ENCODE assay signal across 24 cellular contexts in genomic region chr1:93143136-93143535, GRCh38. TPM values are rescaled to one million over a fixed set of nuclear protein-coding genes. Genes with fewer than 3 reads are reported as not detected.
DNase-seq lines count a peak whose midpoint lies in the region; ATAC-seq lines count a peak whose summit lies in the region.
"Had no signal": no experiment of that assay in that cellular context is flagged by ENCODE, and none has a peak within 500 bp of the region (broad histone marks: within the 10 kb centered on the region; RNA-seq: fewer than 3 reads in every experiment).

No MANE protein-coding gene starts in this region.

- no peaks in the 10 kb centered on the region for H3K9me3 Mint-ChIP-seq in stimulated activated naive CD8-positive, alpha-beta T cell treated with anti-CD3 and anti-CD28 coated beads, Interleukin-15, Interleukin-2, amounts not matched to agents 100 ng/mL and 50 ng/mL, for 24 hours
- H3K9me3 Mint-ChIP-seq in activated T-helper 17 cell treated with anti-CD3 and anti-CD28 coated beads, Interleukin-2, amount 50 U/mL, for 72 hours, result no peaks in the 10 kb centered on the region
- no peaks in the 10 kb centered on the region for H3K9me3 Mint-ChIP-seq in stimulated activated effector memory CD8-positive, alpha-beta T cell treated with anti-CD3 and anti-CD28 coated beads, Interleukin-12 subunit alpha, Interleukin-12 subunit beta, amount 100 ng/mL, for 72 hours
- H3K9me3 Mint-ChIP-seq: activated B cell treated with CpG ODN at 0.5 μM for 24 hours; activated CD4-positive, alpha-beta memory T cell treated with anti-CD3 and anti-CD28 coated beads for 36 hours; activated naive CD4-positive, alpha-beta T cell treated with anti-CD3 and anti-CD28 coated beads for 36 hours; naive thymus-derived CD8-positive, alpha-beta T cell; stimulated activated naive B cell treated with anti-CD40 and anti-IgM and Interleukin-4, amounts not matched to agents 10 μg/mL and 1 μg/mL and 100 μg/mL, for 72 hours had no signal

- no peak overlapping the region for H3K4me3 Mint-ChIP-seq in stimulated activated naive CD8-positive, alpha-beta T cell treated with anti-CD3 and anti-CD28 coated beads, Interleukin-15, Interleukin-2, amounts not matched to agents 100 ng/mL and 50 ng/mL, for 24 hours
- H3K4me3 Mint-ChIP-seq in activated T-helper 17 cell treated with anti-CD3 and anti-CD28 coated beads, Interleukin-2, amount 50 U/mL, for 72 hours, result no peak overlapping the region
- no peak overlapping the region for H3K4me3 Mint-ChIP-seq in stimulated activated effector memory CD8-positive, alpha-beta T cell treated with anti-CD3 and anti-CD28 coated beads, Interleukin-12 subunit alpha, Interleukin-12 subunit beta, amount 100 ng/mL, for 72 hours
- H3K4me3 Mint-ChIP-seq: activated B cell treated with CpG ODN at 0.5 μM for 24 hours; activated CD4-positive, alpha-beta memory T cell treated with anti-CD3 and anti-CD28 coated beads for 36 hours; activated naive CD4-positive, alpha-beta T cell treated with anti-CD3 and anti-CD28 coated beads for 36 hours; naive thymus-derived CD8-positive, alpha-beta T cell; stimulated activated naive B cell treated with anti-CD40 and anti-IgM and Interleukin-4, amounts not matched to agents 10 μg/mL and 1 μg/mL and 100 μg/mL, for 72 hours had no signal

- peak overlapping the region; percentile 5 for H3K27ac Mint-ChIP-seq in stimulated activated naive CD8-positive, alpha-beta T cell treated with anti-CD3 and anti-CD28 coated beads, Interleukin-15, Interleukin-2, amounts not matched to agents 100 ng/mL and 50 ng/mL, for 24 hours
- peak overlapping the region; percentile 22 for H3K27ac Mint-ChIP-seq in activated T-helper 17 cell treated with anti-CD3 and anti-CD28 coated beads, Interleukin-2, amount 50 U/mL, for 72 hours
- peak overlapping the region; percentile 30 for H3K27ac Mint-ChIP-seq in stimulated activated effector memory CD8-positive, alpha-beta T cell treated with anti-CD3 and anti-CD28 coated beads, Interleukin-12 subunit alpha, Interleukin-12 subunit beta, amount 100 ng/mL, for 72 hours
- H3K27ac Mint-ChIP-seq: activated B cell treated with CpG ODN at 0.5 μM for 24 hours; activated CD4-positive, alpha-beta memory T cell treated with anti-CD3 and anti-CD28 coated beads for 36 hours; activated naive CD4-positive, alpha-beta T cell treated with anti-CD3 and anti-CD28 coated beads for 36 hours; stimulated activated naive B cell treated with anti-CD40 and anti-IgM and Interleukin-4, amounts not matched to agents 10 μg/mL and 1 μg/mL and 100 μg/mL, for 72 hours had no signal

- H3K4me1 Mint-ChIP-seq in stimulated activated naive CD8-positive, alpha-beta T cell treated with anti-CD3 and anti-CD28 coated beads, Interleukin-15, Interleukin-2, amounts not matched to agents 100 ng/mL and 50 ng/mL, for 24 hours (ENCODE audit: low read depth), result no peaks in the 10 kb centered on the region
- no peaks in the 10 kb centered on the region for H3K4me1 Mint-ChIP-seq in activated T-helper 17 cell treated with anti-CD3 and anti-CD28 coated beads, Interleukin-2, amount 50 U/mL, for 72 hours
- no peaks in the 10 kb centered on the region for H3K4me1 Mint-ChIP-seq in stimulated activated effector memory CD8-positive, alpha-beta T cell treated with anti-CD3 and anti-CD28 coated beads, Interleukin-12 subunit alpha, Interleukin-12 subunit beta, amount 100 ng/mL, for 72 hours
- H3K4me1 Mint-ChIP-seq: activated B cell treated with CpG ODN at 0.5 μM for 24 hours had no signal

- peaks cover 50% of the 10 kb centered on the region for H3K36me3 Mint-ChIP-seq in stimulated activated naive CD8-positive, alpha-beta T cell treated with anti-CD3 and anti-CD28 coated beads, Interleukin-15, Interleukin-2, amounts not matched to agents 100 ng/mL and 50 ng/mL, for 24 hours (ENCODE audit: low read depth)
- peaks cover 35% of the 10 kb centered on the region for H3K36me3 Mint-ChIP-seq in activated T-helper 17 cell treated with anti-CD3 and anti-CD28 coated beads, Interleukin-2, amount 50 U/mL, for 72 hours (ENCODE audit: low read depth)
- peaks cover 33% of the 10 kb centered on the region for H3K36me3 Mint-ChIP-seq in stimulated activated effector memory CD8-positive, alpha-beta T cell treated with anti-CD3 and anti-CD28 coated beads, Interleukin-12 subunit alpha, Interleukin-12 subunit beta, amount 100 ng/mL, for 72 hours

- H3K27me3 Mint-ChIP-seq in stimulated activated naive CD8-positive, alpha-beta T cell treated with anti-CD3 and anti-CD28 coated beads, Interleukin-15, Interleukin-2, amounts not matched to agents 100 ng/mL and 50 ng/mL, for 24 hours, result no peaks in the 10 kb centered on the region
- H3K27me3 Mint-ChIP-seq in activated T-helper 17 cell treated with anti-CD3 and anti-CD28 coated beads, Interleukin-2, amount 50 U/mL, for 72 hours, result no peaks in the 10 kb centered on the region
- H3K27me3 Mint-ChIP-seq: activated B cell treated with CpG ODN at 0.5 μM for 24 hours; activated CD4-positive, alpha-beta memory T cell treated with anti-CD3 and anti-CD28 coated beads for 36 hours; naive thymus-derived CD8-positive, alpha-beta T cell; stimulated activated naive B cell treated with anti-CD40 and anti-IgM and Interleukin-4, amounts not matched to agents 10 μg/mL and 1 μg/mL and 100 μg/mL, for 72 hours had no signal

- DNase-seq in stimulated activated naive CD8-positive, alpha-beta T cell treated with anti-CD3 and anti-CD28 coated beads, Interleukin-15, Interleukin-2, amounts not matched to agents 100 U/mL and 50 U/mL, for 24 hours, result no peak
- peak; percentile 10 for DNase-seq in fibroblast of peridontal ligament (ENCODE audit: extremely low read depth)
- no peak for DNase-seq in stimulated activated effector memory CD8-positive, alpha-beta T cell treated with anti-CD3 and anti-CD28 coated beads, Interleukin-12 subunit alpha, Interleukin-12 subunit beta, amount 100 ng/mL, for 72 hours (ENCODE audit: low spot score in 2 of 2)
- no peak for DNase-seq in NCI-H2227 treated with DMSO at 0.1 percent for 48 hours (lab: John Stamatoyannopoulos, UW)
- no peak for DNase-seq in activated gamma-delta T cell treated with Interleukin-2 at 50 U/mL for 16 hours
- DNase-seq: ACHN; activated B cell treated with CpG ODN at 0.5 μM for 24 hours; activated CD4-positive, alpha-beta memory T cell treated with anti-CD3 and anti-CD28 coated beads for 36 hours; activated naive CD4-positive, alpha-beta T cell treated with anti-CD3 and anti-CD28 coated beads for 36 hours; activated T-cell treated with anti-CD3 and anti-CD28 coated beads for 4 hours; C1 segment of cervical spinal cord; cortex of kidney; H7; Kasumi-1; mesenchymal stem cell; naive thymus-derived CD8-positive, alpha-beta T cell; NCI-H1092; NCI-H526 treated with DMSO at 0.1 percent for 48 hours; sigmoid colon; stimulated activated naive B cell treated with anti-CD40 and anti-IgM and Interleukin-4, amounts not matched to agents 10 μg/mL and 1 μg/mL and 100 μg/mL, for 72 hours; T1000 had no signal

- ATAC-seq in stimulated activated naive CD8-positive, alpha-beta T cell treated with anti-CD3 and anti-CD28 coated beads, Interleukin-15, Interleukin-2, amounts not matched to agents 100 U/mL and 50 U/mL, for 24 hours, result no peak
- ATAC-seq in activated T-helper 17 cell treated with anti-CD3 and anti-CD28 coated beads, Interleukin-2, amount 50 U/mL, for 72 hours (replicated peaks), result no peak
- ATAC-seq in stimulated activated effector memory CD8-positive, alpha-beta T cell treated with anti-CD3 and anti-CD28 coated beads, Interleukin-12 subunit alpha, Interleukin-12 subunit beta, amount 100 ng/mL, for 72 hours, result no peak
- ATAC-seq in HG03457 (IDR thresholded peaks at IDR 0.05; ENCODE audit: unreplicated experiment), result no peak
- ATAC-seq: naive thymus-derived CD8-positive, alpha-beta T cell; stimulated activated naive B cell treated with anti-CD40 and anti-IgM and Interleukin-4, amounts not matched to agents 10 μg/mL and 1 μg/mL and 100 μg/mL, for 72 hours had no signal

RNA-seq across cellular contexts. Expression of gene TMED5, which starts 37.1 kb away (rescaled TPM):
- total RNA-seq in activated T-helper 17 cell treated with anti-CD3 and anti-CD28 coated beads, Interleukin-2, amount 50 U/mL, for 72 hours, result 10 to 100 TPM; 37.6 to 43.1 TPM

RNA-seq across cellular contexts. Expression of gene CCDC18, which starts 37.4 kb away (rescaled TPM):
- total RNA-seq in activated T-helper 17 cell treated with anti-CD3 and anti-CD28 coated beads, Interleukin-2, amount 50 U/mL, for 72 hours, result 10 to 100 TPM; 12.7 to 15.2 TPM
